Comparison of ENCODE assay signal across 8 cellular contexts in the genomic region with DNA sequence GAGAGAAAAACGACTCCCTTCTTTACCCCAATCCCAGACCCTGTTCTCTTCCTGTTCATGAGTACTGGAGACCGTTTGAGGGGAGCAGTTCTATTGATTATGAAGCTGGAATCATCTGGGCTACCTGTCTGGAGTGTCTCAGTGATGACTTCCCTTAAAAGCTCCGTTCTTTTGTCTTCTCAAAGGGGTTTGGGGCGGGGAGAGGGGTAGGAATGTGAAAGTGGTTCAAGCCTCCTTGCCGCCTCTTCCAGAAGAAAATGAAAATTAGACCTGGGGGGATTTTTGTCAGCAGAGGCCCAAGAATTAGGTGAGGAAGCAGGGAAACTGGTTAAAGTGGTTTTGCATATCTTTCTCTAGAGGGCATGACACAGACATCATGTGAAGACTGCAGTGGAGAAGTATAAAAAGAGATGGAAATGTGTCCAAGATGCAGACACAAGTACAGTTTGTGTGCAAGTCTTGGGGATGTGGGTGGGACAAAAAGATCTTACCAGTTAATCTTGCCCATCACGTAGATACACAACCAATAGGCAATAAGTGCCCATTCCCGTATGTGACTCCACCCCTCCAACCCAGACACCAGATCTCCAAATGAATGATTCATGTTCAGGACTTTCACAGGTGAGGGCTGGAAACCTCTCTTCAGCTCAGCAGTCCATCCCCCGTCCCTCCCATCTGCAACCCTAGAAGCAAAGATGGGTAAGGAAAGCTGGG. TPM values are rescaled to one million over a fixed set of nuclear protein-coding genes. Genes with fewer than 3 reads are reported as not detected.
DNase-seq lines count a peak whose midpoint lies in the region; ATAC-seq and TF ChIP-seq lines count a peak whose summit lies in the region.

No MANE protein-coding gene starts in this region.

- peak overlapping the region; percentile 90 for H3K4me2 ChIP-seq in GM23248 (ENCODE audit: unreplicated experiment)

- intact Hi-C loops in esophagus muscularis mucosa (cut with DNase I) = no loop called here

- no peaks in the 10 kb centered on the region for H3K9me3 ChIP-seq in GM23248 (ENCODE audit: low read depth)
- no peaks in the 10 kb centered on the region for H3K9me3 ChIP-seq in SJSA1 (replicated peaks)
- no peaks in the 10 kb centered on the region for H3K9me3 ChIP-seq in esophagus muscularis mucosa

- no peak for TF ChIP-seq POLR2A in esophagus muscularis mucosa (IDR thresholded peaks at IDR 0.05; ENCODE audit: low read depth)
- TF ChIP-seq POLR2A in GM18505 (IDR thresholded peaks at IDR 0.05; ENCODE audit: borderline replicate concordance, extremely low read depth, insufficient read depth, insufficient read length) = no peak

- peak overlapping the region; percentile 88 for H2AFZ ChIP-seq in GM23248

- no peak for ATAC-seq in GM18505 (IDR thresholded peaks at IDR 0.05; ENCODE audit: unreplicated experiment)

- H3K27ac ChIP-seq in 22Rv1 (peak overlapping the region; percentile 97), GM23248 (peak overlapping the region; percentile 32; the same call in 1 of the 2 replicates), SJSA1 (no peak overlapping the region; the same call in 1 of the 2 replicates), esophagus muscularis mucosa (replicated peaks in 1 of 4) (peak overlapping the region; percentile 81 to 84 (median 82))

- peak; percentile 58 for DNase-seq in GM23248
- DNase-seq in SJSA1 (ENCODE audit: low read depth in 1 of 2, low spot score in 2 of 2) = peak in 1 of 2 experiments; percentile 36
- DNase-seq in esophagus muscularis mucosa (ENCODE audit: extremely low spot score) = no peak
- no peak for DNase-seq in osteocyte (ENCODE audit: extremely low spot score, unreplicated experiment)
- DNase-seq in GOT3 (lab: John Stamatoyannopoulos, UW) = no peak
- DNase-seq in HuH-7 (ENCODE audit: low spot score) = no peak

- peaks cover 15% of the 10 kb centered on the region; the same call in 1 of the 2 replicates for H3K79me2 ChIP-seq in GM23248 (ENCODE audit: insufficient read depth)

- peaks cover 47% of the 10 kb centered on the region for H3K4me1 Mint-ChIP-seq in osteocyte (ENCODE audit: unreplicated experiment)

- TF ChIP-seq CTCF in 22Rv1 (IDR thresholded peaks at IDR 0.05) = 0 out of 2 replicates have a peak, but pooled peaks have one; percentile 7
- no peak for TF ChIP-seq CTCF in esophagus muscularis mucosa (IDR thresholded peaks at IDR 0.05)
- no peak for TF ChIP-seq CTCF in osteocyte (IDR thresholded peaks at IDR 0.05)

- H3K36me3 ChIP-seq in GM23248 (ENCODE audit: low read depth) = no peaks in the 10 kb centered on the region
- H3K36me3 ChIP-seq in SJSA1 = peaks cover 12% of the 10 kb centered on the region
- H3K36me3 ChIP-seq in esophagus muscularis mucosa = peaks cover 0 to 16% (median 4%) of the 10 kb centered on the region in 4 donors

- no peak for TF ChIP-seq EP300 in esophagus muscularis mucosa (IDR thresholded peaks at IDR 0.05)

- no peaks in the 10 kb centered on the region for H3K27me3 Mint-ChIP-seq in osteocyte (ENCODE audit: unreplicated experiment)

- WGBS in GM23248 (ENCODE audit: low coverage in 1 of 2, low lambda C conversion rate in 2 of 2, missing lambda C conversion rate in 2 of 2), 2 experiments = 6 to 7% methylated on average over 8 of the region's 8 CpGs
- WGBS in esophagus muscularis mucosa = 16% methylated on average over 8 of the region's 8 CpGs

- in situ Hi-C loops in GM23248 (cut with MboI) = no loop called here

- H3K36me3 Mint-ChIP-seq in osteocyte (ENCODE audit: unreplicated experiment) = peaks cover 4% of the 10 kb centered on the region

- peak overlapping the region; percentile 82 for H3K9ac ChIP-seq in GM23248

- no peaks in the 10 kb centered on the region for H4K20me1 ChIP-seq in GM23248 (ENCODE audit: insufficient read depth)

- peak overlapping the region; percentile 86 for H3K4me3 Mint-ChIP-seq in osteocyte (ENCODE audit: unreplicated experiment)

- peak overlapping the region; percentile 71 for H3K27ac Mint-ChIP-seq in osteocyte (ENCODE audit: unreplicated experiment)

- H3K4me3 ChIP-seq in GM23248 (peak overlapping the region; percentile 89), SJSA1 (peak overlapping the region; percentile 41), esophagus muscularis mucosa (peak overlapping the region; percentile 55 to 70 (median 66))

- peaks cover 39% of the 10 kb centered on the region for H3K4me1 ChIP-seq in GM23248 (ENCODE audit: insufficient read depth)
- peaks cover 39% of the 10 kb centered on the region for H3K4me1 ChIP-seq in SJSA1 (replicated peaks)
- peaks cover 26 to 63% (median 52%) of the 10 kb centered on the region in 4 donors for H3K4me1 ChIP-seq in esophagus muscularis mucosa

- H3F3A ChIP-seq in GM23248 (ENCODE audit: insufficient read depth) = peaks cover 38% of the 10 kb centered on the region

- no peaks in the 10 kb centered on the region for H3K9me3 Mint-ChIP-seq in osteocyte (ENCODE audit: unreplicated experiment)

- H3K9me2 ChIP-seq in GM23248 (ENCODE audit: insufficient read depth) = no peaks in the 10 kb centered on the region

- H3K27me3 ChIP-seq in GM23248 (replicated peaks; ENCODE audit: insufficient read depth) = no peaks in the 10 kb centered on the region
- H3K27me3 ChIP-seq in SJSA1 (replicated peaks) = no peaks in the 10 kb centered on the region
- H3K27me3 ChIP-seq in esophagus muscularis mucosa = no peaks in the 10 kb centered on the region

RNA-seq across cellular contexts. Expression of a gene that starts 0.5 kb away (rescaled TPM):
- total RNA-seq in GM23248 (2014; rRNA removed; shearing (Covaris generic)) = 7.7 and 13.1 TPM in 2 replicates
- polyA plus RNA-seq in GM23248 (2016; fragmentation: Nextera tagmentation; extraction: Ambion mirVana) = 11.9 and 12.4 TPM in 2 replicates
- 2.1 and 6.4 TPM in 2 replicates for total RNA-seq in SJSA1 (2014; rRNA removed; shearing (Covaris generic))
- total RNA-seq in esophagus muscularis mucosa (10 to 100 TPM in 2 of 4 donors, 1 to 10 TPM in 2; 7.3 to 15.0 (median 10.5) TPM), osteocyte (13.5 and 14.8 TPM in 2 replicates)

RNA-seq across cellular contexts. Expression of a gene that starts 9.5 kb away (rescaled TPM):
- total RNA-seq in GM23248 (2014; rRNA removed; shearing (Covaris generic)) = 12.3 and 17.5 TPM in 2 replicates
- 98.0 and 106 TPM in 2 replicates for polyA plus RNA-seq in GM23248 (2016; fragmentation: Nextera tagmentation; extraction: Ambion mirVana)
- 5.7 and 16.4 TPM in 2 replicates for total RNA-seq in SJSA1 (2014; rRNA removed; shearing (Covaris generic))
- total RNA-seq in esophagus muscularis mucosa (10 to 100 TPM; 12.1 to 21.6 (median 14.0) TPM), osteocyte (68.1 and 71.9 TPM in 2 replicates)

RNA-seq across cellular contexts. Expression of a gene that starts 19.5 kb away (rescaled TPM):
- total RNA-seq in GM23248 (2014; rRNA removed; shearing (Covaris generic)) = 0.51 and 1.1 TPM in 2 replicates
- 0.36 and 0.60 TPM in 2 replicates for polyA plus RNA-seq in GM23248 (2016; fragmentation: Nextera tagmentation; extraction: Ambion mirVana)
- 16.6 and 17.8 TPM in 2 replicates for total RNA-seq in SJSA1 (2014; rRNA removed; shearing (Covaris generic))
- total RNA-seq in esophagus muscularis mucosa = 1 to 10 TPM; 3.3 to 8.6 (median 5.5) TPM
- total RNA-seq in osteocyte = 16.7 and 16.9 TPM in 2 replicates

RNA-seq across cellular contexts. Expression of a gene that starts 37.8 kb away (rescaled TPM):
- 12.3 and 16.4 TPM in 2 replicates for total RNA-seq in GM23248 (2014; rRNA removed; shearing (Covaris generic))
- polyA plus RNA-seq in GM23248 (2016; fragmentation: Nextera tagmentation; extraction: Ambion mirVana) = 18.6 and 20.1 TPM in 2 replicates
- total RNA-seq in SJSA1 (2014; rRNA removed; shearing (Covaris generic)) = 9.8 and 12.3 TPM in 2 replicates
- total RNA-seq in esophagus muscularis mucosa (10 to 100 TPM; 31.1 to 45.8 (median 41.6) TPM), osteocyte (12.9 and 13.7 TPM in 2 replicates)
